In the genomic region with DNA sequence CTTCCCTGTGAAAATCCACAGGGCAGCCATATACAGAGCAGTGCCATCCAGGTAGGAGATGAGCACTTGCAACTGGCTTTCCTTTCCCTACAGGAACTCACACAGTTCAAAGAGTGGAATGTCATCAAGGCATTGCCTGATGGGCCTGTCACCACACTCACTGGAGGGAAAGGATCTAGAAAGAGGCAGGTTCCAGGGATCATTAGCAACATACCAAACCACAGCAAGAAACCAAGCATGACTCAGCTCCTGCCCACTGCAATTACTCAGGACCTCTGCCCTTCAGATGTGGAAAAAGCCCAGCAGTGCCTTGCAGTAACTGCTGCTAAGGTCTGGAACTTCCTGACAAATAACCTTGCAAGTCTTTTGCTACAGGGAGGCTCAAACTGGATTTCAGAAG, we compare ENCODE assay signal across 12 cellular contexts.
DNase-seq lines count a peak whose midpoint lies in the region; ATAC-seq and TF ChIP-seq lines count a peak whose summit lies in the region.
"Had no signal": no experiment of that assay in that cellular context is flagged by ENCODE, and none has a peak within 500 bp of the region (broad histone marks: within the 10 kb centered on the region; RNA-seq: fewer than 3 reads in every experiment).

No MANE protein-coding gene starts in this region.

- no peak for ATAC-seq in GM19023 (IDR thresholded peaks at IDR 0.05; ENCODE audit: unreplicated experiment)
- no peak for ATAC-seq in HG03432 (IDR thresholded peaks at IDR 0.05; ENCODE audit: unreplicated experiment)
- ATAC-seq in GM18502 (IDR thresholded peaks at IDR 0.05; ENCODE audit: poor library complexity, unreplicated experiment) = no peak

- TF ChIP-seq CTCF in RWPE1 (conservative IDR thresholded peaks at IDR 0.05; ENCODE audit: low read depth) (no peak), fibroblast of mammary gland (conservative IDR thresholded peaks at IDR 0.05; ENCODE audit: control insufficient read depth, insufficient read depth, low read depth, low read length) (no peak)

- CTCF ChIA-PET in RWPE1 (lab: Yijun Ruan, JAX) = no interaction called here

- DNase-seq in A172 (ENCODE audit: low spot score) (peak; percentile 91), GM04503 (ENCODE audit: low read depth) (peak; percentile 65), RWPE1 (ENCODE audit: low spot score) (peak; percentile 28), fibroblast of mammary gland (ENCODE audit: low read depth) (peak; percentile 89), DMS114 treated with DMSO at 0.1 percent for 48 hours (lab: John Stamatoyannopoulos, UW; ENCODE audit: unreplicated experiment) (no peak)
- DNase-seq: activated CD4-positive, alpha-beta T cell treated with anti-CD3 and anti-CD28 coated beads, Interleukin-2, amount 10 ng/mL, durations not matched to agents 24 days and 14 days; NCI-H345 had no signal

- no peak overlapping the region for H3K27ac ChIP-seq in RWPE1
- H3K27ac ChIP-seq: coronary artery had no signal

- POLR2A ChIA-PET in RWPE1 (lab: Yijun Ruan, JAX; ENCODE audit: low non-redundant PET) = no interaction called here

- no peak overlapping the region for H3K4me3 ChIP-seq in fibroblast of mammary gland (ENCODE audit: control insufficient read depth, low read depth, low read length)
- H3K4me3 ChIP-seq: coronary artery, lung had no signal
